Comparison of ENCODE assay signal across 19 cellular contexts in genomic region chr4:36222702-36223101, GRCh38. TPM values are rescaled to one million over a fixed set of nuclear protein-coding genes. Genes with fewer than 3 reads are reported as not detected.
DNase-seq lines count a peak whose midpoint lies in the region; ATAC-seq, FAIRE-seq and TF ChIP-seq lines count a peak whose summit lies in the region.
"Had no signal": no experiment of that assay in that cellular context is flagged by ENCODE, and none has a peak within 500 bp of the region (broad histone marks: within the 10 kb centered on the region; RNA-seq: fewer than 3 reads in every experiment).

No MANE protein-coding gene starts in this region.

- no peak for TF ChIP-seq CTCF in Calu3 (IDR thresholded peaks at IDR 0.05; ENCODE audit: unreplicated experiment)
- TF ChIP-seq CTCF in GM12878 (IDR thresholded peaks at IDR 0.05 in 2 of 3, conservative IDR thresholded peaks at IDR 0.05 in 1 of 3; ENCODE audit: control insufficient read depth in 2 of 3, extremely low read depth in 1 of 3, insufficient read depth in 1 of 3, low read depth in 3 of 3, low read length in 3 of 3), result no peak

- no peak overlapping the region for H3K4me2 ChIP-seq in GM12878 (ENCODE audit: control insufficient read depth, insufficient read depth)
- H3K4me2 ChIP-seq: PC-9 had no signal

- H3K36me3 ChIP-seq in GM12878 (ENCODE audit: control insufficient read depth in 2 of 2, insufficient read depth in 2 of 2, low read length in 1 of 2), result no peaks in the 10 kb centered on the region; a peak in 1 of 4 replicates
- H3K36me3 ChIP-seq: BE2C had no signal

- H3K4me3 ChIP-seq in GM12878, result no peak overlapping the region
- H3K4me3 ChIP-seq: PC-9 had no signal

- H3K27ac ChIP-seq in GM12878 (ENCODE audit: control insufficient read depth, insufficient read depth), result no peak overlapping the region
- H3K27ac ChIP-seq: PC-9 had no signal

- H3K4me1 Mint-ChIP-seq in Calu3 (ENCODE audit: low read depth, unreplicated experiment) (peaks cover 35% of the 10 kb centered on the region), immature natural killer cell (peaks cover 79 to 100% of the 10 kb centered on the region in 2 donors)

- H3K27me3 Mint-ChIP-seq in Calu3 (ENCODE audit: unreplicated experiment) (no peaks in the 10 kb centered on the region), immature natural killer cell (ENCODE audit: low read depth in 3 of 3) (no peaks in the 10 kb centered on the region)

- BruUV-seq in Calu3 (replicated peaks; lab: Mats Ljungman, UMichigan) (no TSS peak), GM12878 (replicated peaks; lab: Mats Ljungman, UMichigan) (no TSS peak)

- FAIRE-seq in GM12878 (lab: Jason Lieb, UNC), result no peak
- FAIRE-seq: HTR-8/SVneo had no signal

- 44% methylated on average over 1 of the region's 1 CpG for WGBS in GM12878 (ENCODE audit: insufficient coverage, insufficient replicate concordance, low lambda C conversion rate, missing lambda C conversion rate)

- H3K36me3 Mint-ChIP-seq in Calu3 (ENCODE audit: insufficient read depth, unreplicated experiment) (peaks cover 6% of the 10 kb centered on the region), immature natural killer cell (peaks cover 3 to 12% (median 3%) of the 10 kb centered on the region in 3 donors)

- peaks cover 58% of the 10 kb centered on the region for H3K79me2 ChIP-seq in GM12878 (ENCODE audit: control insufficient read depth, insufficient read depth, low read length)

- CTCF ChIA-PET in Calu3 (lab: Charles Lee), result interaction anchor here (0.6 kb wide), 1 partner anchor 36 kb away, joined by 3 read pairs; no protein-coding TSS in a partner anchor
- CTCF ChIA-PET in GM12878 (lab: Yijun Ruan, JAX), result interaction anchor here (0.6 to 1.2 kb wide), 7 partner anchors 9 to 128 kb away, joined by 3 to 4 read pairs (median 3); partner anchors contain the start of gene ARAP2

- H3K9me3 Mint-ChIP-seq in Calu3 (ENCODE audit: low read depth, unreplicated experiment) (no peaks in the 10 kb centered on the region), immature natural killer cell (no peaks in the 10 kb centered on the region)
- H3K9me3 Mint-ChIP-seq: CD8-positive, alpha-beta T cell; H9 had no signal

- no peak overlapping the region for H3K9ac ChIP-seq in GM12878 (ENCODE audit: control insufficient read depth, insufficient read depth, low read length)

- no peak for TF ChIP-seq POLR2A in GM12878 (IDR thresholded peaks at IDR 0.05; ENCODE audit: low read depth, low read length)

- no peaks in the 10 kb centered on the region; the same call in 1 of the 3 replicates for H3K9me3 ChIP-seq in GM12878 (replicated peaks; ENCODE audit: control insufficient read depth, insufficient read depth, low read length)
- H3K9me3 ChIP-seq: BE2C had no signal

- ATAC-seq in GM12878, result no peak
- ATAC-seq in GM18511 (IDR thresholded peaks at IDR 0.05; ENCODE audit: unreplicated experiment), result no peak
- ATAC-seq: CD8-positive, alpha-beta T cell had no signal

- H4K20me1 ChIP-seq in GM12878 (ENCODE audit: control insufficient read depth, insufficient read depth), result no peaks in the 10 kb centered on the region

- no peaks in the 10 kb centered on the region for H3K27me3 ChIP-seq in GM12878 (replicated peaks in 1 of 2; ENCODE audit: control insufficient read depth in 2 of 2, insufficient read depth in 2 of 2, low read length in 1 of 2)
- H3K27me3 ChIP-seq: BE2C had no signal

- SMC1A ChIA-PET in GM12878 (lab: Charles Lee; ENCODE audit: uncharacterized antibody, unreplicated experiment), result interaction anchor here (0.6 to 2.2 kb wide), 7 partner anchors 9 to 812 kb away, joined by 3 to 10 read pairs (median 4); no protein-coding TSS in a partner anchor

- H3K27ac Mint-ChIP-seq in Calu3 (ENCODE audit: unreplicated experiment) (peak overlapping the region; percentile 85), immature natural killer cell (peak overlapping the region in 5 of 6 donors; percentile 29 to 63 (median 36))
- H3K27ac Mint-ChIP-seq: H9 had no signal

- POLR2A ChIA-PET in GM12878 (lab: Charles Lee), result interaction anchor here (0.7 to 0.9 kb wide), 3 partner anchors 18 to 1454 kb away, joined by 3 to 6 read pairs (median 4); no protein-coding TSS in a partner anchor

- intact Hi-C loops in Calu3 (cut with micrococcal nuclease; ENCODE audit: unreplicated experiment), result no loop called here
- intact Hi-C loops in GM12878 (cut with micrococcal nuclease; ENCODE audit: unreplicated experiment), result no loop called here

- H3K4me3 Mint-ChIP-seq in Calu3 (ENCODE audit: low read depth, unreplicated experiment), result no peak overlapping the region
- H3K4me3 Mint-ChIP-seq in immature natural killer cell, result peak overlapping the region in 3 of 5 donors; percentile 20 to 42 (median 26)
- H3K4me3 Mint-ChIP-seq: H9 had no signal

- RAD21 ChIA-PET in GM12878 (lab: Charles Lee; ENCODE audit: unreplicated experiment), result interaction anchor here (1.1 kb wide), 1 partner anchor 20 kb away, joined by 6 read pairs; no protein-coding TSS in a partner anchor

- H3K4me1 ChIP-seq in GM12878 (ENCODE audit: control insufficient read depth, insufficient read depth, low read length), result peaks cover 10% of the 10 kb centered on the region; the same call in 1 of the 2 replicates
- H3K4me1 ChIP-seq: BE2C had no signal

- in situ Hi-C loops in GM12878 (cut with MboI), result no loop called here

- DNase-seq in Calu3 (no peak), HT1080 (ENCODE audit: low read depth) (peak; percentile 15), GM12878 (ENCODE audit: low read depth, low spot score) (no peak), immature natural killer cell (no peak), NCI-H1930 (lab: John Stamatoyannopoulos, UW) (no peak), T1000 (lab: John Stamatoyannopoulos, UW) (no peak)
- no peak for DNase-seq in stimulated activated naive CD4-positive, alpha-beta T cell treated with Interleukin-2 at 50 U/mL for 16 hours (lab: John Stamatoyannopoulos, UW)
- DNase-seq: BE2C; CD8-positive, alpha-beta T cell; H9; MV-4-11; NCI-H1417 treated with DMSO at 0.1 percent for 48 hours; NCI-H2029 treated with DMSO at 0.1 percent for 48 hours; NCI-H524 had no signal

- TF ChIP-seq EP300 in GM12878 (IDR thresholded peaks at IDR 0.05; ENCODE audit: borderline replicate concordance in 1 of 2, control insufficient read depth in 1 of 2, low read depth in 2 of 2, low read length in 2 of 2), result no peak

- no peak overlapping the region for H2AFZ ChIP-seq in GM12878 (ENCODE audit: control insufficient read depth, low read depth, low read length)
- H2AFZ ChIP-seq: PC-9 had no signal

- TF ChIP-seq RAD21 in GM12878 (IDR thresholded peaks at IDR 0.05; ENCODE audit: insufficient read depth, low read depth, low read length), result no peak

TF ChIP-seq in GM12878, 131 proteins besides CTCF, POLR2A, EP300 and RAD21 (continues in another document):
- TF ChIP-seq SIX5 (IDR thresholded peaks at IDR 0.05; ENCODE audit: low read depth, low read length, severe bottlenecking) (no peak), PML (IDR thresholded peaks at IDR 0.05; ENCODE audit: low read length) (no peak), JUNB (IDR thresholded peaks at IDR 0.05) (0 out of 2 replicates have a peak, but pooled peaks have one; percentile 18)

RNA-seq across cellular contexts. Expression of gene ARAP2, which starts 21.6 kb away (rescaled TPM):
- 30.0 and 30.2 TPM in 2 replicates for total RNA-seq in Calu3 (2022)
- total RNA-seq in HT1080 (2014; rRNA removed; shearing (Covaris generic)), result 2.2 and 2.8 TPM in 2 replicates
- 1.1 and 1.6 TPM in 2 replicates for polyA plus RNA-seq in HT1080 (2015; cell fraction: cytosol; rRNA removed)
- 1.9 and 2.5 TPM in 2 replicates for polyA plus RNA-seq in HT1080 (2015; cell fraction: nucleus; rRNA removed)
- 244 and 250 TPM in 2 replicates for total RNA-seq in GM12878 (2013; cell fraction: nucleolus; rRNA removed)
- 32.9 and 40.7 TPM in 2 replicates for total RNA-seq in GM12878 (2014; rRNA removed)
- 36.1 and 36.7 TPM in 2 replicates for total RNA-seq in GM12878 (2014; rRNA removed; fragmentation: Illumina TruSeq; extraction: Trizol)
- total RNA-seq in GM12878 (2021), result 28.3 and 32.0 TPM in 2 replicates
- 5.7 TPM for polyA plus RNA-seq in GM12878 (2011; ENCODE audit: low read depth)
- polyA plus RNA-seq in GM12878 (2011; rRNA removed), result 12.1 and 19.1 TPM in 2 replicates
- polyA plus RNA-seq in GM12878 (2011; cell fraction: cytosol; rRNA removed), result 3.0 and 4.1 TPM in 2 replicates
- 14.8 and 17.4 TPM in 2 replicates for polyA plus RNA-seq in GM12878 (2011; cell fraction: nucleus; rRNA removed)
- polyA plus RNA-seq in GM12878 (2012), result 9.5 and 11.7 TPM in 2 replicates
- 18.2 and 24.6 TPM in 2 replicates for polyA plus RNA-seq in GM12878 (2014; fragmentation: Illumina TruSeq; extraction: Trizol)
- 1 to 10 TPM; 5.4 to 5.7 TPM for polyA plus RNA-seq in GM12878 (2014; fragmentation: Nextera tagmentation; extraction: Ambion mirVana)
- 9.4 and 11.5 TPM in 2 replicates for polyA plus RNA-seq in GM12878 (2014; rRNA removed)
- polyA plus RNA-seq in GM12878 (2016; fragmentation: Nextera tagmentation; extraction: Ambion mirVana), result 10 to 100 TPM in 1 of 2 experiments, 1 to 10 TPM in 1; 8.0 to 12.3 TPM
- 28.9 and 52.4 TPM in 2 replicates for polyA minus RNA-seq in GM12878 (2011; rRNA and poly(A)+ RNA removed)
- polyA minus RNA-seq in GM12878 (2011; cell fraction: cytosol; rRNA and poly(A)+ RNA removed), result 5.1 and 12.1 TPM in 2 replicates
- polyA minus RNA-seq in GM12878 (2011; cell fraction: nucleus; rRNA and poly(A)+ RNA removed), result 57.2 and 74.5 TPM in 2 replicates
- polyA plus RNA-seq in immature natural killer cell, result 10 to 100 TPM; 34.7 to 62.7 (median 38.9) TPM

RNA-seq across cellular contexts. Expression of gene DTHD1, which starts 58.7 kb away (rescaled TPM):
- total RNA-seq in Calu3 (2022) (not detected in 2 replicates), GM12878 (2014; rRNA removed) (1.3 TPM in 2 replicates), GM12878 (2014; rRNA removed; fragmentation: Illumina TruSeq; extraction: Trizol) (1.7 and 1.8 TPM in 2 replicates), GM12878 (2021) (2.0 and 2.1 TPM in 2 replicates)
- total RNA-seq in HT1080 (2014; rRNA removed; shearing (Covaris generic)), result not detected in 2 replicates
- not detected in 2 replicates for polyA plus RNA-seq in HT1080 (2015; cell fraction: cytosol; rRNA removed)
- not detected in 2 replicates for polyA plus RNA-seq in HT1080 (2015; cell fraction: nucleus; rRNA removed)
- 0.24 and 0.31 TPM in 2 replicates for total RNA-seq in GM12878 (2013; cell fraction: nucleolus; rRNA removed)
- 0.28 TPM for polyA plus RNA-seq in GM12878 (2011; ENCODE audit: low read depth)
- polyA plus RNA-seq in GM12878 (2011; rRNA removed) (0.05 and 0.19 TPM in 2 replicates), GM12878 (2014; fragmentation: Illumina TruSeq; extraction: Trizol) (2.8 and 4.6 TPM in 2 replicates), GM12878 (2014; fragmentation: Nextera tagmentation; extraction: Ambion mirVana) (1 to 10 TPM; 1.2 to 1.5 TPM), GM12878 (2014; rRNA removed) (1.1 and 2.2 TPM in 2 replicates), GM12878 (2016; fragmentation: Nextera tagmentation; extraction: Ambion mirVana) (1 to 10 TPM; 1.1 to 1.3 TPM), immature natural killer cell (10 to 100 TPM in 2 of 3 donors, 1 to 10 TPM in 1; 7.4 to 30.0 (median 15.6) TPM)
- 0.03 TPM in 2 replicates for polyA plus RNA-seq in GM12878 (2011; cell fraction: cytosol; rRNA removed)
- polyA plus RNA-seq in GM12878 (2011; cell fraction: nucleus; rRNA removed), result 0.06 and 0.10 TPM in 2 replicates
- 0.38 and 0.98 TPM in 2 replicates for polyA plus RNA-seq in GM12878 (2012)
- not detected in 2 replicates for polyA minus RNA-seq in GM12878 (2011; rRNA and poly(A)+ RNA removed)
- polyA minus RNA-seq in GM12878 (2011; cell fraction: cytosol; rRNA and poly(A)+ RNA removed), result not detected in 2 replicates
- 0.19 TPM in 1 of 2 replicates, not detected in the other for polyA minus RNA-seq in GM12878 (2011; cell fraction: nucleus; rRNA and poly(A)+ RNA removed)
- total RNA-seq: Daoy, H9, PC-9 had no signal
- polyA plus RNA-seq: AG04450 had no signal
